In genomic region chr7:30596721-30597120, GRCh38 we compare ENCODE assay signal across 8 cellular contexts. TPM values are rescaled to one million over a fixed set of nuclear protein-coding genes. Genes with fewer than 3 reads are reported as not detected.
DNase-seq lines count a peak whose midpoint lies in the region; ATAC-seq and TF ChIP-seq lines count a peak whose summit lies in the region.

No MANE protein-coding gene starts in this region.

- H3K27me3 ChIP-seq in GM23338 (ENCODE audit: insufficient read depth), result no peaks in the 10 kb centered on the region
- H3K27me3 ChIP-seq in iPS-18a (ENCODE audit: control insufficient read depth, insufficient read depth, low read length), result no peaks in the 10 kb centered on the region

- 0 out of 2 replicates have a peak, but pooled peaks cover 7% of the 10 kb centered on the region for H3F3A ChIP-seq in GM23338 (replicated peaks; ENCODE audit: low read depth)

- peak overlapping the region; percentile 83 for H3K4me2 ChIP-seq in GM23338

- H3K27ac Mint-ChIP-seq in GM23338, result peak overlapping the region; percentile 99
- peak overlapping the region; percentile 80 for H3K27ac Mint-ChIP-seq in activated T-helper 2 cell treated with anti-CD3 and anti-CD28 coated beads, Interferon-gamma antibody, Interleukin-2, Interleukin-4, amounts not matched to agents 10 μg/mL and 5 μg/mL and 100 μg/mL, durations not matched to agents 14 hours and 24 hours and 36 hours

- peaks cover 20% of the 10 kb centered on the region for H3K4me1 Mint-ChIP-seq in GM23338
- H3K4me1 Mint-ChIP-seq in activated T-helper 2 cell treated with anti-CD3 and anti-CD28 coated beads, Interferon-gamma antibody, Interleukin-2, Interleukin-4, amounts not matched to agents 10 μg/mL and 5 μg/mL and 100 μg/mL, durations not matched to agents 14 hours and 24 hours and 36 hours (ENCODE audit: low read depth), result peaks cover 47% of the 10 kb centered on the region

- H3K9ac ChIP-seq in iPS-18a (ENCODE audit: low read length), result peak overlapping the region; percentile 97

- intact Hi-C loops in activated T-helper 2 cell treated with anti-CD3 and anti-CD28 coated beads, Interferon-gamma antibody, Interleukin-2, Interleukin-4, amounts not matched to agents 10 μg/mL and 5 μg/mL and 100 μg/mL, durations not matched to agents 14 hours and 24 hours and 36 hours (cut with micrococcal nuclease), result loop anchor here (10.0 kb wide), 2 partner anchors 92 to 462 kb away; partner anchors contain the start of genes GGCT and MTURN

- H3K36me3 Mint-ChIP-seq in GM23338 (ENCODE audit: low read depth), result peaks cover 65% of the 10 kb centered on the region
- H3K36me3 Mint-ChIP-seq in activated T-helper 2 cell treated with anti-CD3 and anti-CD28 coated beads, Interferon-gamma antibody, Interleukin-2, Interleukin-4, amounts not matched to agents 10 μg/mL and 5 μg/mL and 100 μg/mL, durations not matched to agents 14 hours and 24 hours and 36 hours (ENCODE audit: low read depth), result peaks cover 72% of the 10 kb centered on the region

- H3K27me3 Mint-ChIP-seq in GM23338 (ENCODE audit: insufficient read depth, low read depth, poor library complexity), result peaks cover 6% of the 10 kb centered on the region
- H3K27me3 Mint-ChIP-seq in activated T-helper 2 cell treated with anti-CD3 and anti-CD28 coated beads, Interferon-gamma antibody, Interleukin-2, Interleukin-4, amounts not matched to agents 10 μg/mL and 5 μg/mL and 100 μg/mL, durations not matched to agents 14 hours and 24 hours and 36 hours (ENCODE audit: low read depth), result no peaks in the 10 kb centered on the region

- peak overlapping the region; percentile 98 for H3K4me3 Mint-ChIP-seq in GM23338
- H3K4me3 Mint-ChIP-seq in activated T-helper 2 cell treated with anti-CD3 and anti-CD28 coated beads, Interferon-gamma antibody, Interleukin-2, Interleukin-4, amounts not matched to agents 10 μg/mL and 5 μg/mL and 100 μg/mL, durations not matched to agents 14 hours and 24 hours and 36 hours (ENCODE audit: low read depth), result peak overlapping the region; percentile 98

- peaks cover 76% of the 10 kb centered on the region for H3K79me2 ChIP-seq in GM23338 (replicated peaks; ENCODE audit: insufficient read depth)

- no peak for TF ChIP-seq CTCF in GM23338 (conservative IDR thresholded peaks at IDR 0.05; ENCODE audit: low read depth in 2 of 2)

- H4K20me1 ChIP-seq in GM23338 (replicated peaks; ENCODE audit: insufficient read depth), result peaks cover 8% of the 10 kb centered on the region

- H3K4me1 ChIP-seq in GM23338 (ENCODE audit: insufficient read depth) (no peaks in the 10 kb centered on the region; the same call in 1 of the 2 replicates), iPS-18a (ENCODE audit: control insufficient read depth, low read depth, low read length) (peaks cover 15% of the 10 kb centered on the region)

- no peak overlapping the region for H2AFZ ChIP-seq in GM23338

- H3K4me3 ChIP-seq in GM23338 (peak overlapping the region; percentile 96), iPS-18a (ENCODE audit: low read length) (peak overlapping the region; percentile 98)

- peaks cover 6% of the 10 kb centered on the region; the same call in 1 of the 3 replicates for H3K9me3 Mint-ChIP-seq in GM23338
- H3K9me3 Mint-ChIP-seq in activated T-helper 2 cell treated with anti-CD3 and anti-CD28 coated beads, Interferon-gamma antibody, Interleukin-2, Interleukin-4, amounts not matched to agents 10 μg/mL and 5 μg/mL and 100 μg/mL, durations not matched to agents 14 hours and 24 hours and 36 hours, result no peaks in the 10 kb centered on the region

- no peak overlapping the region for H3K27ac ChIP-seq in GM23338 (ENCODE audit: low read depth)
- H3K27ac ChIP-seq in iPS-18a (ENCODE audit: low read length), result no peak overlapping the region
- H3K27ac ChIP-seq in substantia nigra (ENCODE audit: low read depth, low read length, poor library complexity, severe bottlenecking), result no peak overlapping the region

- ATAC-seq in GM23338, result no peak
- ATAC-seq in HG03025 (IDR thresholded peaks at IDR 0.05; ENCODE audit: low FRiP score, unreplicated experiment), result no peak
- ATAC-seq in HG03139 (IDR thresholded peaks at IDR 0.05; ENCODE audit: unreplicated experiment), result no peak
- ATAC-seq in GM21619 (IDR thresholded peaks at IDR 0.05; ENCODE audit: unreplicated experiment), result no peak

- DNase-seq in A172 (ENCODE audit: low spot score) (peak; percentile 12), GM23338 (ENCODE audit: low spot score) (no peak), substantia nigra (lab: John Stamatoyannopoulos, UW) (no peak)
- DNase-seq in activated T-helper 2 cell treated with anti-CD3 and anti-CD28 coated beads, Interferon-gamma antibody, Interleukin-2, Interleukin-4, amounts not matched to agents 10 μg/mL and 5 μg/mL and 100 μg/mL, durations not matched to agents 14 hours and 24 hours and 36 hours (ENCODE audit: low spot score), result no peak

- no peaks in the 10 kb centered on the region for H3K9me2 ChIP-seq in GM23338 (ENCODE audit: insufficient read depth)

- peaks cover 34% of the 10 kb centered on the region for H3K36me3 ChIP-seq in GM23338 (ENCODE audit: insufficient read depth)
- H3K36me3 ChIP-seq in iPS-18a (ENCODE audit: control insufficient read depth, low read depth, low read length), result peaks cover 35% of the 10 kb centered on the region

- no peaks in the 10 kb centered on the region for H3K9me3 ChIP-seq in iPS-18a (ENCODE audit: control insufficient read depth, low read depth, low read length)

TF ChIP-seq in GM23338, 12 proteins besides CTCF, POLR2A, EP300 and RAD21:
- TF ChIP-seq STAT1 (IDR thresholded peaks at IDR 0.05; ENCODE audit: unreplicated experiment) (no peak), EZH2phosphoT487 (IDR thresholded peaks at IDR 0.05; ENCODE audit: unreplicated experiment) (no peak), JUNB (IDR thresholded peaks at IDR 0.05; ENCODE audit: unreplicated experiment) (no peak)

RNA-seq across cellular contexts. Expression of gene GARS1, which starts 2.0 kb away (rescaled TPM):
- 122 and 139 TPM in 2 replicates for total RNA-seq in A172 (2014; rRNA removed; shearing (Covaris generic))
- total RNA-seq in GM23338 (2014; rRNA removed; shearing (Covaris generic)), result 241 and 271 TPM in 2 replicates
- 198 and 207 TPM in 2 replicates for polyA plus RNA-seq in GM23338 (2016; fragmentation: Nextera tagmentation; extraction: Ambion mirVana)
- 208 and 221 TPM in 2 replicates for total RNA-seq in activated T-helper 2 cell treated with anti-CD3 and anti-CD28 coated beads, Interferon-gamma antibody, Interleukin-2, Interleukin-4, amounts not matched to agents 10 μg/mL and 5 μg/mL and 100 μg/mL, durations not matched to agents 14 hours and 24 hours and 36 hours
